22 cellular contexts compared by ENCODE assay signal in the genomic region with DNA sequence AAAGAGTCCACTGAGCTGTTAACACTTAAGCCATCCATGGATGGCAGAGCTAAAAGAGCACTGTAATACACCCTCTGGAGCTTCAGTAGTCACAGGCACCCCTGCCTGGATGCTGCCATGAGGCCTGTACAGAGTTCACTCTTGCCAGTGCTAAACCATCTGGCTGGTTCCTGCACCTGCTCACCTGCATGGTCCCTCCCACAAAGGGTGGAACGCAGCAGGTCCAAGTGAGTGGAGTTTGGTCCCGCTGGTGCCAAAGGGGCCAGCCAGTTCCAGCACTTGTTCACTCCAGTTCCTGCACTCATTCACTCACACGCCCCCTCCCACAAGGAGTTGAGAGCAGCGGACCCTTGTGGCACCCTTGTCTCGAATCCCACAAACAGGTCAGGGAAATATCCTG.
"Had no signal": no experiment of that assay in that cellular context is flagged by ENCODE, and none has a peak within 500 bp of the region (broad histone marks: within the 10 kb centered on the region; RNA-seq: fewer than 3 reads in every experiment).

No MANE protein-coding gene starts in this region.

- H3K9me3 ChIP-seq: MG63, SK-N-SH had no signal

- H3K4me2 ChIP-seq: SK-N-SH had no signal

- DNase-seq: IMR-90, Karpas-422, KG1, MG63, NCI-H1092, NCI-H1105 treated with DMSO at 0.1 percent for 48 hours, NCI-H1417 treated with DMSO at 0.1 percent for 48 hours, NCI-H146, NCI-H1694 treated with DMSO at 0.1 percent for 48 hours, NCI-H1930, NCI-H2081, NCI-H2107, NCI-H2227 treated with DMSO at 0.1 percent for 48 hours, NCI-H524, NCI-H526 treated with DMSO at 0.1 percent for 48 hours, NCI-H748 treated with DMSO at 0.1 percent for 48 hours, PC-3, SHP77, SK-N-SH had no signal

- H3K4me3 ChIP-seq: MG63 had no signal

- H3K36me3 ChIP-seq: MG63 had no signal

- H3K27me3 ChIP-seq: MG63 had no signal

- H3K9ac ChIP-seq: SK-N-SH had no signal

- ATAC-seq: HepG2, Panc1, PC-3 had no signal

- H3K27ac ChIP-seq: RWPE1 had no signal
